In genomic region chr3:109411547-109411946, GRCh38 we compare ENCODE assay signal across 6 cellular contexts.
"Had no signal": no experiment of that assay in that cellular context is flagged by ENCODE, and none has a peak within 500 bp of the region (broad histone marks: within the 10 kb centered on the region; RNA-seq: fewer than 3 reads in every experiment).

No MANE protein-coding gene starts in this region.

- ATAC-seq: GM23338, HepG2 had no signal

- H3K4me1 Mint-ChIP-seq: IgD-negative memory B cell had no signal

- H3K27me3 Mint-ChIP-seq: IgD-negative memory B cell had no signal

- H3K4me3 Mint-ChIP-seq: GM23338, H9, IgD-negative memory B cell had no signal

- H3K27ac Mint-ChIP-seq: GM23338, H9, IgD-negative memory B cell had no signal

- DNase-seq: H9, HCEC 1CT, KBM-7 had no signal
